1 cellular context compared by ENCODE assay signal in the genomic region with DNA sequence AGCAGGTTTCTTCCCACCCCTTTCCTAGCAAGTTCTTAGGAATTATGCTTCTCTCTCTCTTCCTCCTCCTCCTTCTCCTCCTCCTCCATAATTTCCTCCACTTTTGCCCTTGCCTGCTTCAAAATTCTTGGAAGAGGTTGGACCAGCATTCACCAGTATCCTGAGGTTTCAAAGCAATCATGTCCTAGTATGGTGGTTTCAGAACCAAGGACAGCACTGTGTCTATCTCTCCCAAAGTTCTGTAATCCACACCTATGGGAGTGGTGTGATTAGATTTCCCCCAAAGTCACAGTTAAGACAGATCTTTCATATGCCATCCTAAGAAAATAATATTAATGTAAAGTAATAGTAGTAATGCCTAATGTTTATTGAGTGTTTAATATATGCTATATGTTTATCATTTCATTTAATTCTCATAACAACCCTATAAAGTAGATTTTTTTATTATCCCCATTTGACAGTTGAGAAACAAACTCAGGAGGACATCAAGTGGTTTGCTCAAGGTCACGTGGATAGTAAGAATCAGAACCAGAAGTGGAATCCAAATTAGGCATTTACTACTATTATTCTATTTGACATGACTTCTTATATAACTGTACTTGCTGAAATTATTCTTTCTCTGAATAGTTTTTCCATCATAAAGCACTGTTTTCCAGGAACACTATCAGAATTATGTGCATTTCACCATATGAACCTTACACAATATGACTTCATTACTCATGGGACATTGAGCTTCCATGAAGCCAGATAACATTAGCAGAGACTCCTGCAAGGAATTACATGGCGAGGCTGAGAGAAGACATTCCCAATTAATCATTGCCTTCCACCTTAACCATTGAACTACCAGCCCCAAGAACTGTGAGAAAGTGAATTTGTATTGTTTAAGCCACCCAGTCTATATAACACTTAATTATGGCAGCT.
TF ChIP-seq lines count a peak whose summit lies in the region.

No MANE protein-coding gene starts in this region.

TF ChIP-seq in HepG2, 621 proteins besides CTCF, POLR2A, EP300 and RAD21 (continued from another document):
- TF ChIP-seq, protein P1, sequence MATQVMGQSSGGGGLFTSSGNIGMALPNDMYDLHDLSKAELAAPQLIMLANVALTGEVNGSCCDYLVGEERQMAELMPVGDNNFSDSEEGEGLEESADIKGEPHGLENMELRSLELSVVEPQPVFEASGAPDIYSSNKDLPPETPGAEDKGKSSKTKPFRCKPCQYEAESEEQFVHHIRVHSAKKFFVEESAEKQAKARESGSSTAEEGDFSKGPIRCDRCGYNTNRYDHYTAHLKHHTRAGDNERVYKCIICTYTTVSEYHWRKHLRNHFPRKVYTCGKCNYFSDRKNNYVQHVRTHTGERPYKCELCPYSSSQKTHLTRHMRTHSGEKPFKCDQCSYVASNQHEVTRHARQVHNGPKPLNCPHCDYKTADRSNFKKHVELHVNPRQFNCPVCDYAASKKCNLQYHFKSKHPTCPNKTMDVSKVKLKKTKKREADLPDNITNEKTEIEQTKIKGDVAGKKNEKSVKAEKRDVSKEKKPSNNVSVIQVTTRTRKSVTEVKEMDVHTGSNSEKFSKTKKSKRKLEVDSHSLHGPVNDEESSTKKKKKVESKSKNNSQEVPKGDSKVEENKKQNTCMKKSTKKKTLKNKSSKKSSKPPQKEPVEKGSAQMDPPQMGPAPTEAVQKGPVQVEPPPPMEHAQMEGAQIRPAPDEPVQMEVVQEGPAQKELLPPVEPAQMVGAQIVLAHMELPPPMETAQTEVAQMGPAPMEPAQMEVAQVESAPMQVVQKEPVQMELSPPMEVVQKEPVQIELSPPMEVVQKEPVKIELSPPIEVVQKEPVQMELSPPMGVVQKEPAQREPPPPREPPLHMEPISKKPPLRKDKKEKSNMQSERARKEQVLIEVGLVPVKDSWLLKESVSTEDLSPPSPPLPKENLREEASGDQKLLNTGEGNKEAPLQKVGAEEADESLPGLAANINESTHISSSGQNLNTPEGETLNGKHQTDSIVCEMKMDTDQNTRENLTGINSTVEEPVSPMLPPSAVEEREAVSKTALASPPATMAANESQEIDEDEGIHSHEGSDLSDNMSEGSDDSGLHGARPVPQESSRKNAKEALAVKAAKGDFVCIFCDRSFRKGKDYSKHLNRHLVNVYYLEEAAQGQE (IDR thresholded peaks at IDR 0.05; ENCODE audit: borderline replicate concordance in 1 of 2, low read depth in 1 of 2, low read length in 2 of 2): peak; percentile 57 to 95
- TF ChIP-seq, protein P2, sequence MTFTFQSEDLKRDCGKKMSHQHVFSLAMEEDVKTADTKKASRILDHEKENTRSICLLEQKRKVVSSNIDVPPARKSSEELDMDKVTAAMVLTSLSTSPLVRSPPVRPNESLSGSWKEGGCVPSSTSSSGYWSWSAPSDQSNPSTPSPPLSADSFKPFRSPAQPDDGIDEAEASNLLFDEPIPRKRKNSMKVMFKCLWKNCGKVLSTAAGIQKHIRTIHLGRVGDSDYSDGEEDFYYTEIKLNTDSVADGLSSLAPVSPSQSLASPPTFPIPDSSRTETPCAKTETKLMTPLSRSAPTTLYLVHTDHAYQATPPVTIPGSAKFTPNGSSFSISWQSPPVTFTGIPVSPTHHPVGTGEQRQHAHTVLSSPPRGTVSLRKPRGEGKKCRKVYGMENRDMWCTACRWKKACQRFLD (CRISPR knock-in tag; IDR thresholded peaks at IDR 0.05; ENCODE audit: borderline replicate concordance): no peak
TF ChIP-seq in HepG2: peak in this region for 3.
